27 cellular contexts compared by ENCODE assay signal in genomic region chr1:30516505-30516858, GRCh38.
"Had no signal": no experiment of that assay in that cellular context is flagged by ENCODE, and none has a peak within 500 bp of the region (broad histone marks: within the 10 kb centered on the region; RNA-seq: fewer than 3 reads in every experiment).

No MANE protein-coding gene starts in this region.

- H3K27ac ChIP-seq: epithelial cell of prostate, esophagus squamous epithelium, heart right ventricle, left ventricle myocardium inferior, pancreas, psoas muscle, upper lobe of right lung had no signal

- H3K36me3 ChIP-seq: esophagus squamous epithelium, heart right ventricle, left ventricle myocardium inferior, pancreas, upper lobe of right lung had no signal

- H3K4me3 Mint-ChIP-seq: activated CD8-positive, alpha-beta T cell treated with anti-CD3 and anti-CD28 coated beads for 36 hours; activated naive CD4-positive, alpha-beta T cell treated with anti-CD3 and anti-CD28 coated beads, Interleukin-2, amount 10 ng/mL, durations not matched to agents 7 days and 5 days; activated naive CD8-positive, alpha-beta T cell treated with anti-CD3 and anti-CD28 coated beads, Interleukin-2, amount 10 ng/mL, durations not matched to agents 7 days and 5 days; activated T-helper 1 cell treated with anti-CD3 and anti-CD28 coated beads, Interleukin-12 subunit alpha, Interleukin-12 subunit beta, Interleukin-2, Interleukin-4 antibody, amounts not matched to agents 30 ng/mL and 10 ng/mL and 1 ng/mL, durations not matched to agents 14 hours and 24 hours and 36 hours; nephron progenitor cell had no signal

- DNase-seq: activated CD4-positive, alpha-beta T cell treated with anti-CD3 and anti-CD28 coated beads, Interleukin-2, amount 50 U/mL, for 1 hour; activated CD8-positive, alpha-beta T cell treated with anti-CD3 and anti-CD28 coated beads for 36 hours; activated effector memory CD4-positive, alpha-beta T cell treated with anti-CD3 and anti-CD28 coated beads, Interleukin-2, amount 50 U/mL, for 16 hours; activated naive CD4-positive, alpha-beta T cell treated with anti-CD3 and anti-CD28 coated beads, Interleukin-2, amount 10 ng/mL, durations not matched to agents 7 days and 5 days; activated naive CD8-positive, alpha-beta T cell treated with anti-CD3 and anti-CD28 coated beads, Interleukin-2, amount 10 ng/mL, durations not matched to agents 7 days and 5 days; activated T-cell treated with anti-CD3 and anti-CD28 coated beads, Interleukin-2, amount 50 U/mL, for 1 hour; central memory CD4-positive, alpha-beta T cell; dermis blood vessel endothelial cell; effector CD4-positive, alpha-beta T cell; esophagus squamous epithelium; foreskin melanocyte; heart right ventricle; left ventricle myocardium inferior; mesendoderm; mucosa of descending colon; nephron progenitor cell; psoas muscle; stimulated activated CD4-positive, alpha-beta T cell treated with anti-CD3 and anti-CD28 coated beads, Interleukin-15, amount 100 ng/mL, for 24 hours; stimulated activated CD4-positive, alpha-beta T cell treated with anti-CD3 and anti-CD28 coated beads, Interleukin-2, amount 100 ng/mL, for 24 hours; stimulated activated naive CD8-positive, alpha-beta T cell treated with anti-CD3 and anti-CD28 coated beads, Interleukin-15, Interleukin-2, amounts not matched to agents 100 U/mL and 50 U/mL, for 24 hours; T-helper 2 cell; upper lobe of right lung had no signal

- H3K4me3 ChIP-seq: esophagus squamous epithelium, heart right ventricle, left ventricle myocardium inferior, lung, mucosa of descending colon, pancreas, psoas muscle, smooth muscle cell, upper lobe of right lung had no signal

- H3K9me3 Mint-ChIP-seq: activated CD8-positive, alpha-beta T cell treated with anti-CD3 and anti-CD28 coated beads for 36 hours; activated naive CD4-positive, alpha-beta T cell treated with anti-CD3 and anti-CD28 coated beads, Interleukin-2, amount 10 ng/mL, durations not matched to agents 7 days and 5 days; activated naive CD8-positive, alpha-beta T cell treated with anti-CD3 and anti-CD28 coated beads, Interleukin-2, amount 10 ng/mL, durations not matched to agents 7 days and 5 days; activated T-helper 1 cell treated with anti-CD3 and anti-CD28 coated beads, Interleukin-12 subunit alpha, Interleukin-12 subunit beta, Interleukin-2, Interleukin-4 antibody, amounts not matched to agents 30 ng/mL and 10 ng/mL and 1 ng/mL, durations not matched to agents 14 hours and 24 hours and 36 hours; nephron progenitor cell had no signal

- H3K4me1 ChIP-seq: pancreas, upper lobe of right lung had no signal

- H3K9me3 ChIP-seq: esophagus squamous epithelium, heart right ventricle, left ventricle myocardium inferior, mucosa of descending colon, pancreas, psoas muscle, upper lobe of right lung had no signal

- H3K27me3 ChIP-seq: pancreas, upper lobe of right lung had no signal

- ATAC-seq: activated CD8-positive, alpha-beta T cell treated with anti-CD3 and anti-CD28 coated beads for 36 hours; heart right ventricle; mucosa of descending colon; pancreas; psoas muscle; stimulated activated naive CD8-positive, alpha-beta T cell treated with anti-CD3 and anti-CD28 coated beads, Interleukin-15, Interleukin-2, amounts not matched to agents 100 U/mL and 50 U/mL, for 24 hours; upper lobe of right lung had no signal

- H3K4me1 Mint-ChIP-seq: activated naive CD4-positive, alpha-beta T cell treated with anti-CD3 and anti-CD28 coated beads, Interleukin-2, amount 10 ng/mL, durations not matched to agents 7 days and 5 days; activated naive CD8-positive, alpha-beta T cell treated with anti-CD3 and anti-CD28 coated beads, Interleukin-2, amount 10 ng/mL, durations not matched to agents 7 days and 5 days had no signal

- H3K36me3 Mint-ChIP-seq: activated naive CD4-positive, alpha-beta T cell treated with anti-CD3 and anti-CD28 coated beads, Interleukin-2, amount 10 ng/mL, durations not matched to agents 7 days and 5 days; activated naive CD8-positive, alpha-beta T cell treated with anti-CD3 and anti-CD28 coated beads, Interleukin-2, amount 10 ng/mL, durations not matched to agents 7 days and 5 days had no signal

- H3K27ac Mint-ChIP-seq: activated CD8-positive, alpha-beta T cell treated with anti-CD3 and anti-CD28 coated beads for 36 hours; activated naive CD4-positive, alpha-beta T cell treated with anti-CD3 and anti-CD28 coated beads, Interleukin-2, amount 10 ng/mL, durations not matched to agents 7 days and 5 days; activated naive CD8-positive, alpha-beta T cell treated with anti-CD3 and anti-CD28 coated beads, Interleukin-2, amount 10 ng/mL, durations not matched to agents 7 days and 5 days; activated T-helper 1 cell treated with anti-CD3 and anti-CD28 coated beads, Interleukin-12 subunit alpha, Interleukin-12 subunit beta, Interleukin-2, Interleukin-4 antibody, amounts not matched to agents 30 ng/mL and 10 ng/mL and 1 ng/mL, durations not matched to agents 14 hours and 24 hours and 36 hours; nephron progenitor cell had no signal
